1 cellular context compared by ENCODE assay signal in genomic region chr6:158143700-158144099, GRCh38.
TF ChIP-seq lines count a peak whose summit lies in the region.

No MANE protein-coding gene starts in this region.

TF ChIP-seq in GM23338, 12 proteins besides CTCF, POLR2A, EP300 and RAD21 (continued from another document):
- TF ChIP-seq ZNF462 (CRISPR knock-in tag; IDR thresholded peaks at IDR 0.05) (no peak), JUNB (IDR thresholded peaks at IDR 0.05; ENCODE audit: unreplicated experiment) (no peak)
